In genomic region chr6:29619578-29619977, GRCh38 we compare ENCODE assay signal across 23 cellular contexts. TPM values are rescaled to one million over a fixed set of nuclear protein-coding genes. Genes with fewer than 3 reads are reported as not detected.
DNase-seq lines count a peak whose midpoint lies in the region; ATAC-seq and TF ChIP-seq lines count a peak whose summit lies in the region.
"Had no signal": no experiment of that assay in that cellular context is flagged by ENCODE, and none has a peak within 500 bp of the region (broad histone marks: within the 10 kb centered on the region; RNA-seq: fewer than 3 reads in every experiment).

No MANE protein-coding gene starts in this region.

- H3K9me3 Mint-ChIP-seq in endothelial cell (ENCODE audit: unreplicated experiment) = no peaks in the 10 kb centered on the region
- H3K9me3 Mint-ChIP-seq: CD4-positive, alpha-beta T cell had no signal

- no peaks in the 10 kb centered on the region for H3K27me3 ChIP-seq in PC-3 (ENCODE audit: low read length)
- H3K27me3 ChIP-seq in osteoblast (ENCODE audit: insufficient read depth, low read length) = no peaks in the 10 kb centered on the region
- H3K27me3 ChIP-seq in right lobe of liver = no peaks in the 10 kb centered on the region
- H3K27me3 ChIP-seq: BLaER1, SJCRH30 had no signal

- BruUV-seq in PC-3 (replicated peaks; lab: Mats Ljungman, UMichigan) = no TSS peak

- peak overlapping the region; percentile 6 for H3K4me3 Mint-ChIP-seq in endothelial cell (ENCODE audit: unreplicated experiment)
- H3K4me3 Mint-ChIP-seq: CD4-positive, alpha-beta T cell had no signal

- peaks cover 44% of the 10 kb centered on the region for H3K4me1 Mint-ChIP-seq in endothelial cell (ENCODE audit: unreplicated experiment)

- no peaks in the 10 kb centered on the region for H3K9me2 ChIP-seq in PC-3 (replicated peaks; ENCODE audit: low read length)

- H3F3A ChIP-seq in PC-3 (ENCODE audit: low read length, unreplicated experiment) = no peaks in the 10 kb centered on the region

- H3K36me3 ChIP-seq in PC-3 (ENCODE audit: low read depth, low read length) (no peaks in the 10 kb centered on the region; the same call in 1 of the 2 replicates), osteoblast (ENCODE audit: insufficient read depth, low read length) (peaks cover 26% of the 10 kb centered on the region), right lobe of liver (no peaks in the 10 kb centered on the region)
- H3K36me3 ChIP-seq: SJCRH30 had no signal

- H3K4me3 ChIP-seq in PC-3 (ENCODE audit: low read length) = no peak overlapping the region
- no peak overlapping the region for H3K4me3 ChIP-seq in osteoblast (ENCODE audit: insufficient read depth, low read length)
- no peak overlapping the region for H3K4me3 ChIP-seq in right lobe of liver
- H3K4me3 ChIP-seq: BLaER1, PC-9, SJCRH30 had no signal

- no peaks in the 10 kb centered on the region for H3K27me3 Mint-ChIP-seq in endothelial cell (ENCODE audit: unreplicated experiment)
- H3K27me3 Mint-ChIP-seq: CD4-positive, alpha-beta T cell had no signal

- H3K9ac ChIP-seq in PC-3 (ENCODE audit: low read length) = no peak overlapping the region
- H3K9ac ChIP-seq: BLaER1 had no signal

- CTCF ChIA-PET in PC-3 (lab: Charles Lee) = no interaction called here

- H3K79me2 ChIP-seq in PC-3 (ENCODE audit: low read length) = no peaks in the 10 kb centered on the region
- H3K79me2 ChIP-seq in osteoblast (ENCODE audit: insufficient read depth, low read length) = no peaks in the 10 kb centered on the region

- WGBS in right lobe of liver (ENCODE audit: insufficient coverage, low coverage, low lambda C conversion rate, missing lambda C conversion rate) = 50% methylated on average over 1 of the region's 1 CpG

- H3K9me3 ChIP-seq in PC-3 (ENCODE audit: low read length) (no peaks in the 10 kb centered on the region), osteoblast (ENCODE audit: low read depth, low read length) (no peaks in the 10 kb centered on the region), right lobe of liver (no peaks in the 10 kb centered on the region)
- H3K9me3 ChIP-seq: BLaER1, SJCRH30 had no signal

- peaks cover 57% of the 10 kb centered on the region for H3K36me3 Mint-ChIP-seq in endothelial cell (ENCODE audit: low read depth, unreplicated experiment)

- DNase-seq in CD1c-positive myeloid dendritic cell (ENCODE audit: extremely low spot score) (peak; percentile 34), PC-3 (peak; percentile 61), endothelial cell (ENCODE audit: low spot score) (no peak), osteoblast (ENCODE audit: insufficient read length, low spot score, missing footprints) (peak; percentile 47), right lobe of liver (no peak), NCI-H187 treated with DMSO at 0.1 percent for 48 hours (lab: John Stamatoyannopoulos, UW) (no peak), NCI-H345 treated with DMSO at 0.1 percent for 48 hours (lab: John Stamatoyannopoulos, UW; ENCODE audit: unreplicated experiment) (no peak)
- DNase-seq: CD4-positive, alpha-beta T cell; H7; NCI-H1048; NCI-H1417; NCI-H1694; NCI-H2081; NCI-H226; NCI-H510A treated with DMSO at 0.1 percent for 48 hours; PC-9; SJCRH30 had no signal

- peaks cover 7% of the 10 kb centered on the region for H3K4me1 ChIP-seq in PC-3 (ENCODE audit: insufficient read depth, low read length)
- H3K4me1 ChIP-seq in osteoblast (ENCODE audit: insufficient read depth, low read length) = no peaks in the 10 kb centered on the region
- H3K4me1 ChIP-seq in right lobe of liver = no peaks in the 10 kb centered on the region
- H3K4me1 ChIP-seq: BLaER1, SJCRH30 had no signal

- no peak overlapping the region for H3K27ac ChIP-seq in PC-3 (ENCODE audit: low read length)
- no peak overlapping the region for H3K27ac ChIP-seq in osteoblast (ENCODE audit: low read depth, low read length)
- no peak overlapping the region for H3K27ac ChIP-seq in right lobe of liver
- H3K27ac ChIP-seq: BLaER1, PC-9, SJCRH30 had no signal

- ATAC-seq in PC-3 (peak; percentile 72), right lobe of liver (no peak)
- ATAC-seq: Right ventricle myocardium inferior, SK-N-SH treated with all-trans-retinoic acid at 6 μM for 48 hours had no signal

- H4K20me1 ChIP-seq in PC-3 (ENCODE audit: low read length) (no peaks in the 10 kb centered on the region), osteoblast (ENCODE audit: insufficient read depth, low read length) (no peaks in the 10 kb centered on the region)
- H4K20me1 ChIP-seq: BLaER1 had no signal

- peak overlapping the region; percentile 62 for H3K27ac Mint-ChIP-seq in endothelial cell (ENCODE audit: unreplicated experiment)
- H3K27ac Mint-ChIP-seq: CD4-positive, alpha-beta T cell had no signal

- no peak for TF ChIP-seq CTCF in PC-3 (conservative IDR thresholded peaks at IDR 0.05; ENCODE audit: low read depth, low read length)
- no peak for TF ChIP-seq CTCF in endothelial cell (IDR thresholded peaks at IDR 0.05; ENCODE audit: unreplicated experiment)
- TF ChIP-seq CTCF in osteoblast (IDR thresholded peaks at IDR 0.05; ENCODE audit: extremely low read depth, low read depth, low read length) = no peak
- TF ChIP-seq CTCF in right lobe of liver (IDR thresholded peaks at IDR 0.05) = no peak

- POLR2A ChIA-PET in PC-3 (lab: Charles Lee; ENCODE audit: unreplicated experiment) = no interaction called here

- intact Hi-C loops in PC-3 (cut with micrococcal nuclease) (no loop called here), right lobe of liver (cut with DNase I) (no loop called here)

- H3K4me2 ChIP-seq in PC-3 (ENCODE audit: low read length) (0 out of 2 replicates have a peak overlapping the region, but pooled peaks have one; percentile 1), osteoblast (ENCODE audit: insufficient read depth, low read length) (no peak overlapping the region)
- H3K4me2 ChIP-seq: BLaER1, PC-9 had no signal

- H2AFZ ChIP-seq in PC-3 (ENCODE audit: low read length) (no peak overlapping the region), osteoblast (ENCODE audit: low read length) (no peak overlapping the region)
- H2AFZ ChIP-seq: PC-9 had no signal

- no peak for TF ChIP-seq POLR2A in right lobe of liver (IDR thresholded peaks at IDR 0.05)

RNA-seq across cellular contexts. Expression of gene GABBR1, which starts 13.4 kb away (rescaled TPM):
- 5.5 and 7.0 TPM in 2 replicates for total RNA-seq in PC-3 (2014; rRNA removed)
- total RNA-seq in endothelial cell (ENCODE audit: unreplicated experiment) = 164 TPM
- total RNA-seq in osteoblast = 7.6 and 10.9 TPM in 2 replicates
- total RNA-seq in right lobe of liver = 1 to 10 TPM; 2.4 to 5.6 (median 4.9) TPM

RNA-seq across cellular contexts. Expression of gene OR2H2, which starts 34.7 kb away (rescaled TPM):
- total RNA-seq in PC-3 (2014; rRNA removed) = not detected in 2 replicates
- not detected for total RNA-seq in endothelial cell (ENCODE audit: unreplicated experiment)
- total RNA-seq in osteoblast = not detected in 2 replicates
- not detected for total RNA-seq in right lobe of liver
- total RNA-seq: A172; CD4-positive, alpha-beta T cell; H7; HT-29; PC-9; Right ventricle myocardium inferior; RPMI7951; SJCRH30 had no signal

RNA-seq across cellular contexts. Expression of gene MOG, which starts 37.3 kb away (rescaled TPM):
- total RNA-seq in PC-3 (2014; rRNA removed) (not detected in 2 replicates), endothelial cell (ENCODE audit: unreplicated experiment) (not detected), osteoblast (not detected in 2 replicates), right lobe of liver (not detected)
- total RNA-seq: A172; CD4-positive, alpha-beta T cell; HT-29; PC-9; RPMI7951; SJCRH30 had no signal

Comparison
In these comparisons a context has a peak if more than half of its experiments do, and no peak if none do; other contexts are left out.
1. DNase-seq: peak in CD1c-positive myeloid dendritic cell (single experiment), PC-3 (single experiment) and osteoblast (single experiment); none in endothelial cell (single experiment), right lobe of liver (0 of 3), NCI-H187 treated with DMSO at 0.1 percent for 48 hours (single experiment) and NCI-H345 treated with DMSO at 0.1 percent for 48 hours (single experiment).
2. RNA of gene GABBR1, which starts 13.4 kb away (total RNA-seq): 164 TPM in endothelial cell (single experiment); 7.6 to 10.9 TPM in osteoblast, 5.5 to 7.0 TPM in PC-3 and 2.4 to 5.6 TPM in right lobe of liver; every median in the first group is over 10 times any median in the second.